Comparison of ENCODE assay signal across 9 cellular contexts in genomic region chr2:12819098-12819465, GRCh38.
DNase-seq lines count a peak whose midpoint lies in the region; ATAC-seq and TF ChIP-seq lines count a peak whose summit lies in the region.
"Had no signal": no experiment of that assay in that cellular context is flagged by ENCODE, and none has a peak within 500 bp of the region (broad histone marks: within the 10 kb centered on the region; RNA-seq: fewer than 3 reads in every experiment).

No MANE protein-coding gene starts in this region.

- H3K4me3 ChIP-seq in Caco-2 (ENCODE audit: low read depth, low read length) (no peak overlapping the region), prostate gland (no peak overlapping the region)

- H3K27me3 Mint-ChIP-seq in Caco-2 (ENCODE audit: insufficient read depth, unreplicated experiment) = peaks cover 13% of the 10 kb centered on the region

- H3K9me3 ChIP-seq in Caco-2 (no peaks in the 10 kb centered on the region; the same call in 1 of the 2 replicates), prostate gland (no peaks in the 10 kb centered on the region)

- no peak overlapping the region for H3K27ac Mint-ChIP-seq in Caco-2 (ENCODE audit: unreplicated experiment)

- no peak for TF ChIP-seq POLR2A in prostate gland (IDR thresholded peaks at IDR 0.05)

- POLR2A ChIA-PET in Caco-2 (lab: Charles Lee) = no interaction called here

- no peaks in the 10 kb centered on the region for H3K36me3 ChIP-seq in Caco-2 (ENCODE audit: control insufficient read depth, insufficient read depth, low read length)
- H3K36me3 ChIP-seq in prostate gland = no peaks in the 10 kb centered on the region

- CTCF ChIA-PET in Caco-2 (lab: Charles Lee) = no interaction called here

- no peak for TF ChIP-seq CTCF in Caco-2 (IDR thresholded peaks at IDR 0.05; ENCODE audit: insufficient read depth in 1 of 2, low read depth in 1 of 2, low read length in 1 of 2, severe bottlenecking in 1 of 2, unreplicated experiment in 1 of 2)
- TF ChIP-seq CTCF in prostate gland (IDR thresholded peaks at IDR 0.05) = no peak
- no peak for TF ChIP-seq CTCF in GM13976 (IDR thresholded peaks at IDR 0.05; ENCODE audit: borderline replicate concordance, control extremely low read depth, extremely low read depth, insufficient read depth, missing control alignments)

- no TSS peak for BruUV-seq in Caco-2 (replicated peaks; lab: Mats Ljungman, UMichigan)

- DNase-seq in Caco-2 (peak; percentile 34 to 54), SK-MEL-5 (ENCODE audit: low read depth, low spot score) (peak; percentile 72), fibroblast of the conjunctiva (ENCODE audit: low read depth) (peak; percentile 94), prostate gland (ENCODE audit: low spot score) (peak; percentile 74), GM13976 (ENCODE audit: low spot score) (no peak)
- no peak for DNase-seq in stimulated activated CD8-positive, alpha-beta memory T cell treated with anti-CD3 and anti-CD28 coated beads, Interleukin-4, amount 100 ng/mL, for 48 hours
- DNase-seq: activated naive CD4-positive, alpha-beta T cell treated with anti-CD3 and anti-CD28 coated beads, Interleukin-2, amount 50 U/mL, for 16 hours had no signal

- intact Hi-C loops in Caco-2 (cut with micrococcal nuclease; ENCODE audit: unreplicated experiment) = no loop called here
- intact Hi-C loops in prostate gland (cut with DNase I) = no loop called here

- in situ Hi-C loops in SK-MEL-5 (cut with HindIII; ENCODE audit: low pct_unique_long_range_greater_than_20kb, low sequenced_read_pairs) (no loop called here), GM13976 (cut with MboI; ENCODE audit: low sequenced_read_pairs, unreplicated experiment) (no loop called here)

- H3K27ac ChIP-seq in prostate gland = no peak overlapping the region

- ATAC-seq in HG03025 (IDR thresholded peaks at IDR 0.05; ENCODE audit: low FRiP score, unreplicated experiment) = no peak
- no peak for ATAC-seq in GM18517 (IDR thresholded peaks at IDR 0.05; ENCODE audit: unreplicated experiment)

- no peaks in the 10 kb centered on the region for H3K4me1 Mint-ChIP-seq in Caco-2 (ENCODE audit: low read depth, unreplicated experiment)

- H3K27me3 ChIP-seq in Caco-2 (replicated peaks; ENCODE audit: control insufficient read depth, insufficient read depth, low read length) (no peaks in the 10 kb centered on the region), prostate gland (replicated peaks; ENCODE audit: insufficient read depth) (no peaks in the 10 kb centered on the region)

- H3K4me3 Mint-ChIP-seq in Caco-2 (ENCODE audit: unreplicated experiment) = no peak overlapping the region

- peaks cover 28% of the 10 kb centered on the region for H3K9me3 Mint-ChIP-seq in Caco-2 (ENCODE audit: unreplicated experiment)

- 7% methylated on average over 3 of the region's 3 CpGs for WGBS in prostate gland

- H3K36me3 Mint-ChIP-seq in Caco-2 (ENCODE audit: insufficient read depth, unreplicated experiment) = no peaks in the 10 kb centered on the region

- H3K4me1 ChIP-seq in Caco-2 (peaks cover 3% of the 10 kb centered on the region; the same call in 1 of the 2 replicates), prostate gland (replicated peaks) (no peaks in the 10 kb centered on the region)

Comparison
In these comparisons a context has a peak if more than half of its experiments do, and no peak if none do; other contexts are left out.
1. DNase-seq: peak in Caco-2 (2 of 2), SK-MEL-5 (single experiment), fibroblast of the conjunctiva (single experiment) and prostate gland (single experiment); none in stimulated activated CD8-positive, alpha-beta memory T cell treated with anti-CD3 and anti-CD28 coated beads, Interleukin-4, amount 100 ng/mL, for 48 hours (single experiment) and GM13976 (single experiment).